Comparison of ENCODE assay signal across 14 cellular contexts in the genomic region with DNA sequence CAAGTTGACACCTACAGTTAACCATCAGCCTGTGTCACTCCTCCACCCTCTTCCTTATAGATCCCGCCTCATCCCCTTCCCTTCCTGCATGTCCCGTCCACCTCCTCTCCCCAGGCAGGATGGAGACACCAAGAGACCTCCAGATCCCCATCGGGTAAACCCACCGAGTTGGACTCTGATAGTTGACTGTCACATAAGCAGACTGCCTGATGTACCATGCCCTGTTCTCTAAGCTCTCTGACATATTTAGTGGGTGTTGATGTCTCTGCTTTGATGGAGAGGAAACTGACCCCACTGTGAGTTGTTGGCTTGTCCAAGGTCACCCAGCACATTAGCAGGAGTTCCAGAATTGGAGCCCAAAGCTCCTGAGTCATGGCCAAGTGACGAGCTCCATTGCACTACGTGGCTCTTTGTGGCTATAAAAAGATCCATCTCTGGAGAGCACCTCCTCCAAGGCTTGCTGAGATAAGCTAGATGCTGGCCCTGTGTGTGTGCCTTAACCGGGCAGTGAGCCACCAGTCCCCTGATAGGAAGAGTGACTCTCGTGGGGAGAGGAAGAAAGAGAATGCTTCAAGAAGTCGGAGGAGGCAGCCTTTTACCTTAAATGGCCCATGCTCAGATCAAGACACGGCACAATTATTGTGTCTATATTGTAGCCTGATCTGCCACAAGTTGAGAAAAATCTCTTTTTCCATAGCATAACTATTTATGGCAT.
DNase-seq lines count a peak whose midpoint lies in the region; ATAC-seq and TF ChIP-seq lines count a peak whose summit lies in the region.
"Had no signal": no experiment of that assay in that cellular context is flagged by ENCODE, and none has a peak within 500 bp of the region (broad histone marks: within the 10 kb centered on the region; RNA-seq: fewer than 3 reads in every experiment).

No MANE protein-coding gene starts in this region.

- H3K4me3 ChIP-seq in cardiac fibroblast (replicated peaks in 1 of 2; ENCODE audit: low read depth in 2 of 2, low read length in 2 of 2) (no peak overlapping the region), breast epithelium (no peak overlapping the region)
- H3K4me3 ChIP-seq: gastroesophageal sphincter, lower lobe of right lung had no signal

- intact Hi-C loops in activated T-helper 2 cell treated with anti-CD3 and anti-CD28 coated beads, Interferon-gamma antibody, Interleukin-2, Interleukin-4, amounts not matched to agents 10 μg/mL and 5 μg/mL and 100 μg/mL, durations not matched to agents 14 hours and 24 hours and 36 hours (cut with micrococcal nuclease), result no loop called here
- intact Hi-C loops in breast epithelium (cut with DNase I; ENCODE audit: low total_unique reads), result no loop called here

- H3K27ac Mint-ChIP-seq in HFFc6, result peak overlapping the region; percentile 99
- H3K27ac Mint-ChIP-seq in activated T-helper 2 cell treated with anti-CD3 and anti-CD28 coated beads, Interferon-gamma antibody, Interleukin-2, Interleukin-4, amounts not matched to agents 10 μg/mL and 5 μg/mL and 100 μg/mL, durations not matched to agents 14 hours and 24 hours and 36 hours, result no peak overlapping the region
- H3K27ac Mint-ChIP-seq: progenitor cell of endocrine pancreas; T-helper 1 cell treated with Interleukin-12 subunit alpha and Interleukin-12 subunit beta and Interleukin-4 antibody, amounts not matched to agents 30 μg/mL and 1 μg/mL, for 36 hours had no signal

- H3K9me3 ChIP-seq in breast epithelium, result peaks cover 0 to 3% of the 10 kb centered on the region in 2 donors
- H3K9me3 ChIP-seq: gastroesophageal sphincter, lower lobe of right lung had no signal

- DNase-seq in A172 (ENCODE audit: low spot score) (peak; percentile 91), HFFc6 (peak; percentile 91), cardiac fibroblast (ENCODE audit: low read depth in 2 of 2) (peak; percentile 77 to 85), kidney tubule cell (ENCODE audit: low spot score) (peak; percentile 63), breast epithelium (ENCODE audit: low spot score in 2 of 2) (no peak)
- no peak for DNase-seq in activated T-helper 2 cell treated with anti-CD3 and anti-CD28 coated beads, Interferon-gamma antibody, Interleukin-2, Interleukin-4, amounts not matched to agents 10 μg/mL and 5 μg/mL and 100 μg/mL, durations not matched to agents 14 hours and 24 hours and 36 hours (ENCODE audit: low spot score)
- DNase-seq in stimulated activated CD4-positive, alpha-beta T cell treated with anti-CD3 and anti-CD28 coated beads, Interleukin-15, amount 100 ng/mL, for 24 hours, result no peak
- DNase-seq: activated gamma-delta T cell, lower lobe of right lung, NCI-H187 had no signal

- H3K9me3 Mint-ChIP-seq in HFFc6, result no peaks in the 10 kb centered on the region
- no peaks in the 10 kb centered on the region for H3K9me3 Mint-ChIP-seq in activated T-helper 2 cell treated with anti-CD3 and anti-CD28 coated beads, Interferon-gamma antibody, Interleukin-2, Interleukin-4, amounts not matched to agents 10 μg/mL and 5 μg/mL and 100 μg/mL, durations not matched to agents 14 hours and 24 hours and 36 hours
- H3K9me3 Mint-ChIP-seq: T-helper 1 cell treated with Interleukin-12 subunit alpha and Interleukin-12 subunit beta and Interleukin-4 antibody, amounts not matched to agents 30 μg/mL and 1 μg/mL, for 36 hours had no signal

- H3K27me3 ChIP-seq in breast epithelium, result no peaks in the 10 kb centered on the region
- H3K27me3 ChIP-seq: gastroesophageal sphincter had no signal

- no peak for TF ChIP-seq POLR2A in breast epithelium (IDR thresholded peaks at IDR 0.05)

- no peaks in the 10 kb centered on the region for H3K4me1 ChIP-seq in breast epithelium
- H3K4me1 ChIP-seq: gastroesophageal sphincter, lower lobe of right lung had no signal

- ATAC-seq in GM21367 (IDR thresholded peaks at IDR 0.05; ENCODE audit: unreplicated experiment), result no peak
- ATAC-seq: gastroesophageal sphincter, lower lobe of right lung had no signal

- no peaks in the 10 kb centered on the region for H3K36me3 Mint-ChIP-seq in HFFc6 (ENCODE audit: low read depth)
- H3K36me3 Mint-ChIP-seq in activated T-helper 2 cell treated with anti-CD3 and anti-CD28 coated beads, Interferon-gamma antibody, Interleukin-2, Interleukin-4, amounts not matched to agents 10 μg/mL and 5 μg/mL and 100 μg/mL, durations not matched to agents 14 hours and 24 hours and 36 hours (ENCODE audit: low read depth), result no peaks in the 10 kb centered on the region

- H3K4me1 Mint-ChIP-seq in HFFc6 (ENCODE audit: low read depth), result peaks cover 60% of the 10 kb centered on the region
- H3K4me1 Mint-ChIP-seq in activated T-helper 2 cell treated with anti-CD3 and anti-CD28 coated beads, Interferon-gamma antibody, Interleukin-2, Interleukin-4, amounts not matched to agents 10 μg/mL and 5 μg/mL and 100 μg/mL, durations not matched to agents 14 hours and 24 hours and 36 hours (ENCODE audit: low read depth), result no peaks in the 10 kb centered on the region

- H3K27me3 Mint-ChIP-seq in HFFc6 (ENCODE audit: insufficient read depth), result no peaks in the 10 kb centered on the region; the same call in none of the 2 replicates
- no peaks in the 10 kb centered on the region for H3K27me3 Mint-ChIP-seq in activated T-helper 2 cell treated with anti-CD3 and anti-CD28 coated beads, Interferon-gamma antibody, Interleukin-2, Interleukin-4, amounts not matched to agents 10 μg/mL and 5 μg/mL and 100 μg/mL, durations not matched to agents 14 hours and 24 hours and 36 hours (ENCODE audit: low read depth)

- no peaks in the 10 kb centered on the region for H3K36me3 ChIP-seq in breast epithelium
- H3K36me3 ChIP-seq: gastroesophageal sphincter, lower lobe of right lung had no signal

- H3K27ac ChIP-seq in breast epithelium, result no peak overlapping the region
- H3K27ac ChIP-seq: gastroesophageal sphincter, lower lobe of right lung had no signal

- TF ChIP-seq CTCF in HFFc6 (IDR thresholded peaks at IDR 0.05) (no peak), cardiac fibroblast (IDR thresholded peaks at IDR 0.05; ENCODE audit: low read depth, low read length) (no peak), breast epithelium (IDR thresholded peaks at IDR 0.05) (no peak)

- H3K4me3 Mint-ChIP-seq in HFFc6, result peak overlapping the region; percentile 68
- no peak overlapping the region for H3K4me3 Mint-ChIP-seq in activated T-helper 2 cell treated with anti-CD3 and anti-CD28 coated beads, Interferon-gamma antibody, Interleukin-2, Interleukin-4, amounts not matched to agents 10 μg/mL and 5 μg/mL and 100 μg/mL, durations not matched to agents 14 hours and 24 hours and 36 hours (ENCODE audit: low read depth)
- H3K4me3 Mint-ChIP-seq: T-helper 1 cell treated with Interleukin-12 subunit alpha and Interleukin-12 subunit beta and Interleukin-4 antibody, amounts not matched to agents 30 μg/mL and 1 μg/mL, for 36 hours had no signal

Comparison
In these comparisons a context has a peak if more than half of its experiments do, and no peak if none do; other contexts are left out.
1. DNase-seq: peak in A172 (single experiment), HFFc6 (single experiment), cardiac fibroblast (2 of 2) and kidney tubule cell (single experiment); none in activated T-helper 2 cell treated with anti-CD3 and anti-CD28 coated beads, Interferon-gamma antibody, Interleukin-2, Interleukin-4, amounts not matched to agents 10 μg/mL and 5 μg/mL and 100 μg/mL, durations not matched to agents 14 hours and 24 hours and 36 hours (single experiment), breast epithelium (0 of 2) and stimulated activated CD4-positive, alpha-beta T cell treated with anti-CD3 and anti-CD28 coated beads, Interleukin-15, amount 100 ng/mL, for 24 hours (single experiment).